ENCODE assay signal across 29 cellular contexts in genomic region chr3:134757549-134758069, GRCh38. TPM values are rescaled to one million over a fixed set of nuclear protein-coding genes. Genes with fewer than 3 reads are reported as not detected.
"Had no signal": no experiment of that assay in that cellular context is flagged by ENCODE, and none has a peak within 500 bp of the region (broad histone marks: within the 10 kb centered on the region; RNA-seq: fewer than 3 reads in every experiment).

No MANE protein-coding gene starts in this region.

- H3K36me3 ChIP-seq: neural progenitor cell, ovary, right lobe of liver, sigmoid colon, stomach, thoracic aorta, thyroid gland, tibial nerve, upper lobe of right lung had no signal

- H3K27me3 Mint-ChIP-seq: stimulated activated naive B cell treated with anti-CD40 and anti-IgM and Interleukin-4, amounts not matched to agents 10 μg/mL and 1 μg/mL and 100 μg/mL, for 72 hours had no signal

- DNase-seq: naive thymus-derived CD4-positive, alpha-beta T cell; natural killer cell; occipital lobe; ovary; posterior cingulate gyrus; psoas muscle; right cardiac atrium; right lobe of liver; sigmoid colon; small intestine; stimulated activated CD4-positive, alpha-beta T cell treated with anti-CD3 and anti-CD28 coated beads, Interleukin-15, amount 100 ng/mL, for 24 hours; stimulated activated CD4-positive, alpha-beta T cell treated with anti-CD3 and anti-CD28 coated beads, Interleukin-2, amount 100 ng/mL, for 24 hours; stimulated activated CD4-positive, alpha-beta T cell treated with anti-CD3 and anti-CD28 coated beads, Interleukin-2, amount 100 ng/mL, for 48 hours; stimulated activated CD4-positive, alpha-beta T cell treated with anti-CD3 and anti-CD28 coated beads, Interleukin-4, amount 100 ng/mL, for 24 hours; stimulated activated naive B cell treated with anti-CD40 and anti-IgM and Interleukin-4, amounts not matched to agents 10 μg/mL and 1 μg/mL and 100 μg/mL, for 72 hours; stimulated activated naive CD4-positive, alpha-beta T cell treated with Interleukin-2 at 50 U/mL for 16 hours; stomach; thyroid gland; upper lobe of right lung had no signal

- H3K4me3 ChIP-seq: neural progenitor cell, ovary, psoas muscle, right lobe of liver, sigmoid colon, stomach, thoracic aorta, thyroid gland, tibial nerve, upper lobe of right lung had no signal

- H3K36me3 Mint-ChIP-seq: naive thymus-derived CD4-positive, alpha-beta T cell; natural killer cell; neural progenitor cell; stimulated activated effector memory CD8-positive, alpha-beta T cell treated with anti-CD3 and anti-CD28 coated beads, Interleukin-12 subunit alpha, Interleukin-12 subunit beta, amount 100 ng/mL, for 72 hours; stimulated activated naive B cell treated with anti-CD40 and anti-IgM and Interleukin-4, amounts not matched to agents 10 μg/mL and 1 μg/mL and 100 μg/mL, for 72 hours; type B pancreatic cell had no signal

- H3K9me3 ChIP-seq: ovary, psoas muscle, right lobe of liver, sigmoid colon, stomach, thoracic aorta, thyroid gland, tibial nerve, upper lobe of right lung had no signal

- H3K4me3 Mint-ChIP-seq: naive thymus-derived CD4-positive, alpha-beta T cell; natural killer cell; nephron; neural progenitor cell; stimulated activated effector memory CD8-positive, alpha-beta T cell treated with anti-CD3 and anti-CD28 coated beads, Interleukin-12 subunit alpha, Interleukin-12 subunit beta, amount 100 ng/mL, for 72 hours; stimulated activated naive B cell treated with anti-CD40 and anti-IgM and Interleukin-4, amounts not matched to agents 10 μg/mL and 1 μg/mL and 100 μg/mL, for 72 hours; stimulated activated naive CD8-positive, alpha-beta T cell treated with anti-CD3 and anti-CD28 coated beads, Interleukin-15, Interleukin-2, amounts not matched to agents 100 ng/mL and 50 ng/mL, for 24 hours; type B pancreatic cell had no signal

- ATAC-seq: naive thymus-derived CD4-positive, alpha-beta T cell; natural killer cell; psoas muscle; right cardiac atrium; right lobe of liver; stimulated activated effector memory CD8-positive, alpha-beta T cell treated with anti-CD3 and anti-CD28 coated beads, Interleukin-12 subunit alpha, Interleukin-12 subunit beta, amount 100 ng/mL, for 72 hours; stimulated activated naive B cell treated with anti-CD40 and anti-IgM and Interleukin-4, amounts not matched to agents 10 μg/mL and 1 μg/mL and 100 μg/mL, for 72 hours; upper lobe of right lung had no signal

- H3K27me3 ChIP-seq: ovary, right lobe of liver, sigmoid colon, thyroid gland, tibial nerve, upper lobe of right lung had no signal

- H3K27ac ChIP-seq: neural progenitor cell, ovary, parathyroid adenoma, psoas muscle, right lobe of liver, sigmoid colon, stomach, thoracic aorta, thyroid gland, tibial nerve, upper lobe of right lung had no signal

- H3K27ac Mint-ChIP-seq: natural killer cell; nephron; neural progenitor cell; progenitor cell of endocrine pancreas; stimulated activated effector memory CD8-positive, alpha-beta T cell treated with anti-CD3 and anti-CD28 coated beads, Interleukin-12 subunit alpha, Interleukin-12 subunit beta, amount 100 ng/mL, for 72 hours; stimulated activated naive B cell treated with anti-CD40 and anti-IgM and Interleukin-4, amounts not matched to agents 10 μg/mL and 1 μg/mL and 100 μg/mL, for 72 hours; stimulated activated naive CD8-positive, alpha-beta T cell treated with anti-CD3 and anti-CD28 coated beads, Interleukin-15, Interleukin-2, amounts not matched to agents 100 ng/mL and 50 ng/mL, for 24 hours; type B pancreatic cell had no signal

- FAIRE-seq: small intestine, urothelium cell line had no signal

- H3K4me1 Mint-ChIP-seq: naive thymus-derived CD4-positive, alpha-beta T cell; natural killer cell; neural progenitor cell; stimulated activated effector memory CD8-positive, alpha-beta T cell treated with anti-CD3 and anti-CD28 coated beads, Interleukin-12 subunit alpha, Interleukin-12 subunit beta, amount 100 ng/mL, for 72 hours; stimulated activated naive B cell treated with anti-CD40 and anti-IgM and Interleukin-4, amounts not matched to agents 10 μg/mL and 1 μg/mL and 100 μg/mL, for 72 hours had no signal

- H3K4me1 ChIP-seq: neural progenitor cell, parathyroid adenoma, right lobe of liver, sigmoid colon, stomach, thyroid gland, tibial nerve, upper lobe of right lung had no signal

- H3K9me3 Mint-ChIP-seq: natural killer cell; nephron; neural progenitor cell; stimulated activated effector memory CD8-positive, alpha-beta T cell treated with anti-CD3 and anti-CD28 coated beads, Interleukin-12 subunit alpha, Interleukin-12 subunit beta, amount 100 ng/mL, for 72 hours; stimulated activated naive B cell treated with anti-CD40 and anti-IgM and Interleukin-4, amounts not matched to agents 10 μg/mL and 1 μg/mL and 100 μg/mL, for 72 hours; stimulated activated naive CD8-positive, alpha-beta T cell treated with anti-CD3 and anti-CD28 coated beads, Interleukin-15, Interleukin-2, amounts not matched to agents 100 ng/mL and 50 ng/mL, for 24 hours; type B pancreatic cell had no signal

RNA-seq across cellular contexts. Expression of gene EPHB1, which starts 37.5 kb away (rescaled TPM):
- polyA plus RNA-seq: naive thymus-derived CD4-positive, alpha-beta T cell had no signal
